ENCODE assay signal across 16 cellular contexts in the genomic region with DNA sequence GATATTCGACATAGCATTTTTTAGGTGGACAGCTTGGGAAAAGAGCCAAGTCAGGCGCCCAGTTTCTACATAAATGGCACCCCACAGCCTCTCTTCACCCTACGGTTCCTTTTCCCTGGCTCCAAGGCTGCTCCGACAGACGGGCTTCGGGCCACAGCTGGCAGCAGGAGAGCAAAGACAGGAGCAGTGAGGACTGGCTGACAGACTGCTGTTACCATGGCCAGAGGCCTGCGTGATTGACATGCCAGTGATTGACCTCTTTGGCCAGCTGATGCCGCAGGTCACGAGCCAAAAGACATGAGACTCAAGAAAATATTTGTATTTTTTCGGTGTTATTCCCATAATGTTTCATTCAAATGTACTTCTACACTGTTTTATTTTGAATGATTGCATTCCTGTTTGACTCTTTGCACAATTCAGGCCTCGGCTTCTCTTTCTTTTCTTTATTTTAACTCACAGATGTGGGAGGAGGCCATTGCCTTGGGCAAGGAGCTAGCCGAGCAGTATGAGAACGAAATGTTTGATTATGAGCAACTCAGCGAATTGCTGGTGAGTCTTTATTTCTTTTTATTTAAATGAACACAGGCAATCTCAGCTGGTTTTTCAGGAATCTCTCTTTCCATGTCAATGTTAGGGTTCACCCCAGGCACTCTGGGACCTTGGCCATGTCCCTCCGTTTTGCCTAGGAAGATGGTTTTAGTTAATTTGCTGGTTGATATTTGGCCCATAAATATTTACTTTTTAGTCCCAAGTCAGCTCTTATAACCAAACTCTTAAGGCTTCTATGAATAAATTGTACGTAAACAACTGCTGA.
DNase-seq lines count a peak whose midpoint lies in the region; ATAC-seq and TF ChIP-seq lines count a peak whose summit lies in the region.
"Had no signal": no experiment of that assay in that cellular context is flagged by ENCODE, and none has a peak within 500 bp of the region (broad histone marks: within the 10 kb centered on the region; RNA-seq: fewer than 3 reads in every experiment).

No MANE protein-coding gene starts in this region.

- H2AK5ac ChIP-seq in mesenchymal stem cell (ENCODE audit: low read length, severe bottlenecking) = no peak overlapping the region

- H3K4me1 Mint-ChIP-seq in endodermal cell = peaks cover 23% of the 10 kb centered on the region

- H2BK5ac ChIP-seq in mesenchymal stem cell (ENCODE audit: low read depth, low read length, poor library complexity, severe bottlenecking) = no peak overlapping the region

- peak overlapping the region in 1 of 2 experiments; percentile 67 for H3K18ac ChIP-seq in mesenchymal stem cell (ENCODE audit: low read depth in 1 of 2, low read length in 2 of 2)

- H3K23ac ChIP-seq in mesenchymal stem cell (ENCODE audit: low read length in 2 of 2) = no peak overlapping the region

- peaks cover 7% of the 10 kb centered on the region for H3K9me3 ChIP-seq in endodermal cell (ENCODE audit: control insufficient read depth, low read length)
- no peaks in the 10 kb centered on the region for H3K9me3 ChIP-seq in mesenchymal stem cell (ENCODE audit: control insufficient read depth, low read length)

- H3K36me3 ChIP-seq in endodermal cell (ENCODE audit: control insufficient read depth, insufficient read depth, low read length) = peaks cover 9% of the 10 kb centered on the region
- H3K36me3 ChIP-seq in mesenchymal stem cell (ENCODE audit: control insufficient read depth in 1 of 2, insufficient read depth in 2 of 2, low read depth in 1 of 2, low read length in 2 of 2) = peaks cover 13 to 46% of the 10 kb centered on the region in 2 experiments

- no peak overlapping the region for H3K4ac ChIP-seq in mesenchymal stem cell (ENCODE audit: low read depth in 1 of 2, low read length in 2 of 2)

- intact Hi-C loops in sciatic nerve (cut with DNase I) = no loop called here

- peak overlapping the region; percentile 81 for H3K27ac ChIP-seq in endodermal cell (ENCODE audit: low read depth, low read length)
- H3K27ac ChIP-seq in mesenchymal stem cell (ENCODE audit: low read length, poor library complexity, severe bottlenecking) = no peak overlapping the region
- H3K27ac ChIP-seq: C4-2B, PC-9, RWPE1 had no signal

- H3K4me3 Mint-ChIP-seq in endodermal cell = no peak overlapping the region

- H3K4me3 ChIP-seq in endodermal cell (ENCODE audit: low read length) = no peak overlapping the region
- H3K4me3 ChIP-seq in mesenchymal stem cell (ENCODE audit: insufficient read depth in 1 of 2, low read depth in 1 of 2, low read length in 2 of 2) = no peak overlapping the region
- H3K4me3 ChIP-seq: PC-9 had no signal

- peaks cover 36% of the 10 kb centered on the region for H3K36me3 Mint-ChIP-seq in endodermal cell (ENCODE audit: low read depth)

- peaks cover 2% of the 10 kb centered on the region for H3K79me1 ChIP-seq in mesenchymal stem cell (replicated peaks; ENCODE audit: low read length, poor library complexity, severe bottlenecking)

- no peak overlapping the region for H3K4me2 ChIP-seq in mesenchymal stem cell (ENCODE audit: low read length, poor library complexity, severe bottlenecking)
- H3K4me2 ChIP-seq: PC-9 had no signal

- H3K27me3 ChIP-seq in endodermal cell (ENCODE audit: control insufficient read depth, insufficient read depth, low read length, poor library complexity, severe bottlenecking) (no peaks in the 10 kb centered on the region), mesenchymal stem cell (ENCODE audit: control insufficient read depth in 1 of 2, insufficient read depth in 1 of 2, low read length in 2 of 2) (no peaks in the 10 kb centered on the region)

- peaks cover 4% of the 10 kb centered on the region for H3K4me1 ChIP-seq in endodermal cell (ENCODE audit: control insufficient read depth, insufficient read depth, low read length)
- H3K4me1 ChIP-seq in mesenchymal stem cell (ENCODE audit: control insufficient read depth, insufficient read depth, low read depth, low read length) = peaks cover 19% of the 10 kb centered on the region

- no peak overlapping the region for H4K8ac ChIP-seq in mesenchymal stem cell (ENCODE audit: low read length)

- peaks cover 8% of the 10 kb centered on the region for H3K9me3 Mint-ChIP-seq in endodermal cell

- WGBS in endodermal cell (ENCODE audit: insufficient coverage in 1 of 2, insufficient read length in 1 of 2), 2 experiments = 89 to 96% methylated on average over 8 to 16 of the region's 16 CpGs
- 91% methylated on average over 12 of the region's 16 CpGs for WGBS in mesenchymal stem cell

- H3K9ac ChIP-seq in endodermal cell (ENCODE audit: extremely low read depth, low read length, poor library complexity, severe bottlenecking) (no peak overlapping the region), mesenchymal stem cell (ENCODE audit: low read length) (no peak overlapping the region)

- no peak overlapping the region for H3K14ac ChIP-seq in mesenchymal stem cell (ENCODE audit: low read length in 2 of 2)

- H3K27ac Mint-ChIP-seq in endodermal cell = no peak overlapping the region

- no peak overlapping the region for H2AFZ ChIP-seq in mesenchymal stem cell (ENCODE audit: low read depth, low read length)
- H2AFZ ChIP-seq: PC-9 had no signal

- no peak overlapping the region for H2BK15ac ChIP-seq in mesenchymal stem cell (ENCODE audit: low read depth, poor library complexity, severe bottlenecking)

- H4K91ac ChIP-seq in mesenchymal stem cell (ENCODE audit: low read length) = no peak overlapping the region

- no peak for DNase-seq in endodermal cell
- peak; percentile 52 for DNase-seq in mesenchymal stem cell
- DNase-seq in sciatic nerve (ENCODE audit: low spot score) = no peak
- no peak for DNase-seq in HUDEP-2 (lab: John Stamatoyannopoulos, UW; ENCODE audit: unreplicated experiment in 76 of 76)
- DNase-seq in AML-193 (lab: John Stamatoyannopoulos, UW) = no peak
- DNase-seq in NCI-H1092 (lab: John Stamatoyannopoulos, UW) = no peak
- DNase-seq: DMS79, NCI-H1417 treated with DMSO at 0.1 percent for 48 hours, NCI-H187 treated with DMSO at 0.1 percent for 48 hours, NCI-H2227 treated with DMSO at 0.1 percent for 48 hours, NCI-H524 treated with DMSO at 0.1 percent for 48 hours, PC-9, SIG-M5 had no signal

- no peak overlapping the region for H2BK120ac ChIP-seq in mesenchymal stem cell (ENCODE audit: low read depth, low read length)

- ATAC-seq in sciatic nerve (peak; percentile 61), HG03442 (IDR thresholded peaks at IDR 0.05; ENCODE audit: unreplicated experiment) (no peak)

- no peak for TF ChIP-seq CTCF in endodermal cell (conservative IDR thresholded peaks at IDR 0.05)

- no peaks in the 10 kb centered on the region for H3K27me3 Mint-ChIP-seq in endodermal cell (ENCODE audit: insufficient read depth)

- peak overlapping the region in 1 of 2 experiments; percentile 8 for H2BK12ac ChIP-seq in mesenchymal stem cell (ENCODE audit: low read length in 2 of 2)
